ENCODE assay signal across 17 cellular contexts in genomic region chr16:47721016-47721673, GRCh38.
DNase-seq lines count a peak whose midpoint lies in the region; ATAC-seq and TF ChIP-seq lines count a peak whose summit lies in the region.
"Had no signal": no experiment of that assay in that cellular context is flagged by ENCODE, and none has a peak within 500 bp of the region (broad histone marks: within the 10 kb centered on the region; RNA-seq: fewer than 3 reads in every experiment).

No MANE protein-coding gene starts in this region.

- H3K79me2 ChIP-seq in PC-3 (ENCODE audit: low read length) (no peaks in the 10 kb centered on the region), GM23248 (ENCODE audit: insufficient read depth) (no peaks in the 10 kb centered on the region)

- H3F3A ChIP-seq in PC-3 (ENCODE audit: low read length, unreplicated experiment): no peaks in the 10 kb centered on the region
- H3F3A ChIP-seq in GM23248 (ENCODE audit: insufficient read depth): no peaks in the 10 kb centered on the region

- H3K4me2 ChIP-seq in PC-3 (ENCODE audit: low read length): no peak overlapping the region
- H3K4me2 ChIP-seq in GM23248 (ENCODE audit: unreplicated experiment): no peak overlapping the region
- H3K4me2 ChIP-seq: BLaER1 treated with 17β-estradiol and CSF1 and Interleukin-3, amounts not matched to agents 10 nM and 100 nM had no signal

- CTCF ChIA-PET in PC-3 (lab: Charles Lee): no interaction called here

- H3K4me1 ChIP-seq in PC-3 (ENCODE audit: insufficient read depth, low read length): peaks cover 11% of the 10 kb centered on the region; the same call in 1 of the 2 replicates
- no peaks in the 10 kb centered on the region for H3K4me1 ChIP-seq in mucosa of descending colon (ENCODE audit: low read depth)
- H3K4me1 ChIP-seq in GM23248 (ENCODE audit: insufficient read depth): no peaks in the 10 kb centered on the region
- H3K4me1 ChIP-seq: BLaER1 treated with 17β-estradiol and CSF1 and Interleukin-3, amounts not matched to agents 10 nM and 100 nM had no signal

- intact Hi-C loops in PC-3 (cut with micrococcal nuclease): no loop called here
- intact Hi-C loops in mucosa of descending colon (cut with DNase I, micrococcal nuclease): no loop called here

- BruUV-seq in PC-3 (replicated peaks; lab: Mats Ljungman, UMichigan): no TSS peak

- no peak overlapping the region for H2AFZ ChIP-seq in PC-3 (ENCODE audit: low read length)
- no peak overlapping the region for H2AFZ ChIP-seq in GM23248

- no peaks in the 10 kb centered on the region for H3K36me3 ChIP-seq in PC-3 (ENCODE audit: low read depth, low read length)
- H3K36me3 ChIP-seq in mucosa of descending colon (ENCODE audit: low read depth): no peaks in the 10 kb centered on the region
- H3K36me3 ChIP-seq in GM23248 (ENCODE audit: low read depth): no peaks in the 10 kb centered on the region
- H3K36me3 ChIP-seq: BLaER1 treated with 17β-estradiol and CSF1 and Interleukin-3, amounts not matched to agents 10 nM and 100 nM had no signal

- no peaks in the 10 kb centered on the region for H3K27me3 ChIP-seq in PC-3 (ENCODE audit: low read length)
- H3K27me3 ChIP-seq in GM23248 (replicated peaks; ENCODE audit: insufficient read depth): no peaks in the 10 kb centered on the region
- H3K27me3 ChIP-seq: BLaER1 treated with 17β-estradiol and CSF1 and Interleukin-3, amounts not matched to agents 10 nM and 100 nM had no signal

- ATAC-seq in PC-3 (no peak), mucosa of descending colon (peak; percentile 59)

- in situ Hi-C loops in GM23248 (cut with MboI): no loop called here

- H3K9ac ChIP-seq in PC-3 (ENCODE audit: low read length): no peak overlapping the region
- no peak overlapping the region for H3K9ac ChIP-seq in GM23248
- H3K9ac ChIP-seq: BLaER1 treated with 17β-estradiol and CSF1 and Interleukin-3, amounts not matched to agents 10 nM and 100 nM had no signal

- H3K9me2 ChIP-seq in PC-3 (replicated peaks; ENCODE audit: low read length) (no peaks in the 10 kb centered on the region), GM23248 (ENCODE audit: insufficient read depth) (no peaks in the 10 kb centered on the region)

- 56 to 60% methylated on average over 5 of the region's 5 CpGs for WGBS in GM23248 (ENCODE audit: low coverage in 1 of 2, low lambda C conversion rate in 2 of 2, missing lambda C conversion rate in 2 of 2), 2 experiments

- no peak overlapping the region for H3K4me3 ChIP-seq in PC-3 (ENCODE audit: low read length)
- H3K4me3 ChIP-seq in epithelial cell of esophagus (ENCODE audit: low read length): no peak overlapping the region
- H3K4me3 ChIP-seq in mucosa of descending colon: no peak overlapping the region
- no peak overlapping the region for H3K4me3 ChIP-seq in GM23248
- H3K4me3 ChIP-seq: BLaER1 treated with 17β-estradiol and CSF1 and Interleukin-3, amounts not matched to agents 10 nM and 100 nM had no signal

- TF ChIP-seq CTCF in PC-3 (conservative IDR thresholded peaks at IDR 0.05; ENCODE audit: low read depth, low read length) (no peak), epithelial cell of esophagus (IDR thresholded peaks at IDR 0.05; ENCODE audit: insufficient read depth, low read depth, low read length, missing control alignments) (no peak), mucosa of descending colon (IDR thresholded peaks at IDR 0.05) (no peak)

- H3K9me3 ChIP-seq in PC-3 (ENCODE audit: low read length) (no peaks in the 10 kb centered on the region), mucosa of descending colon (no peaks in the 10 kb centered on the region), GM23248 (ENCODE audit: low read depth) (no peaks in the 10 kb centered on the region)
- H3K9me3 ChIP-seq: BLaER1 treated with 17β-estradiol and CSF1 and Interleukin-3, amounts not matched to agents 10 nM and 100 nM had no signal

- peak; percentile 4 for DNase-seq in NCI-H510A treated with DMSO at 0.1 percent for 48 hours (lab: John Stamatoyannopoulos, UW)
- DNase-seq in NCI-H510A (lab: John Stamatoyannopoulos, UW): no peak
- DNase-seq in PC-3: peak; percentile 33
- peak; percentile 39 for DNase-seq in epithelial cell of esophagus (ENCODE audit: low read depth)
- DNase-seq in mucosa of descending colon: peak in 1 of 3 donors; percentile 6
- DNase-seq in inferior parietal cortex (ENCODE audit: extremely low spot score): no peak
- DNase-seq in HK-2 (ENCODE audit: unreplicated experiment): no peak
- DNase-seq in GM23248: no peak
- DNase-seq: 8988T; ACHN; Calu3; CD4-positive, CD25-positive, alpha-beta regulatory T cell; DMS 273 treated with DMSO at 0.1 percent for 48 hours; DMS79 treated with DMSO at 0.1 percent for 48 hours; EL; H7 had no signal

- POLR2A ChIA-PET in PC-3 (lab: Charles Lee; ENCODE audit: unreplicated experiment): no interaction called here

- H4K20me1 ChIP-seq in PC-3 (ENCODE audit: low read length) (no peaks in the 10 kb centered on the region), GM23248 (ENCODE audit: insufficient read depth) (no peaks in the 10 kb centered on the region)
- H4K20me1 ChIP-seq: BLaER1 treated with 17β-estradiol and CSF1 and Interleukin-3, amounts not matched to agents 10 nM and 100 nM had no signal

- no peak overlapping the region for H3K27ac ChIP-seq in PC-3 (ENCODE audit: low read length)
- no peak overlapping the region for H3K27ac ChIP-seq in GM23248
- H3K27ac ChIP-seq: BLaER1 treated with 17β-estradiol and CSF1 and Interleukin-3, amounts not matched to agents 10 nM and 100 nM had no signal

Comparison
In these comparisons a context has a peak if more than half of its experiments do, and no peak if none do; other contexts are left out.
1. DNase-seq: peak in NCI-H510A treated with DMSO at 0.1 percent for 48 hours (single experiment), PC-3 (single experiment) and epithelial cell of esophagus (single experiment); none in NCI-H510A (single experiment), inferior parietal cortex (single experiment), HK-2 (single experiment) and GM23248 (single experiment).